9 cellular contexts compared by ENCODE assay signal in the genomic region with DNA sequence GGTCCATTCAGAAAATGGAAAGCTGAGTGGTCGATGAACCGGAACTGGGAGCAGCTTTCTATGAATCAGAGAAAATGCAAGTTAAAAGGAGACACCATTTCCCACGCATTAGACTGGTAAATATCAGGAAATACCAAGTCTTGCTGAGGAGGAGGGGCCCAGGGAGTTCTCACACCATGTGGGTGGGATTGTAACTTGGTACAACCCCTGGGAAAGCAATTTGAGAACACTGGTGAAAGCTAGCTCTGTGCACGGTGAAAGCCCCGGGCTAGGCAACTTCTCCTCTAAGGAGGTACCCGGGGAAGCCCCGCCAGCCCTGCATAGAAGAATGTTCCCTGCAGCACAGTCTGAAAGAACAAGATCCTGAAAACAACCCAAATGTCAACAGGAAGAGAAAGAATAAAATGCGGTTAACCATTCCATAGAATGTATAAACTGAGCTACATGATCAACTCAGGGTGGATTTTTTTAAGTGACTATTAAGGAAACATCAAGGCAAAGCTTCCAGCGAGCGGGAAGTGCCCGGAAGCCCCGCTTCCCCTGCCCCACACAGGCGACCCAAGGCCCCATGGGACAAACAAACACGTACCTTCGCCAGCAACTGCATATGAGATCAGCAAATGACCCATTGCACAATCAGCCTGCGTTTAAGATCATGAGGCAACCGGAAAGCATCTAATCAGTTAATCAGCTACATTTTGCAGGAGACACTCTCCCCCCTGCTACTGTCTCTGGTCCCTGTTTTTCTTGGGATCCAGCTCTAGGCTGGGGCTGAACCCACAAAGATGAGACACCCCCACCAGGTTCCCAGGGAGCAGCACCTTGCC. TPM values are rescaled to one million over a fixed set of nuclear protein-coding genes. Genes with fewer than 3 reads are reported as not detected.
DNase-seq lines count a peak whose midpoint lies in the region; ATAC-seq and TF ChIP-seq lines count a peak whose summit lies in the region.
"Had no signal": no experiment of that assay in that cellular context is flagged by ENCODE, and none has a peak within 500 bp of the region (broad histone marks: within the 10 kb centered on the region; RNA-seq: fewer than 3 reads in every experiment).

No MANE protein-coding gene starts in this region.

- TF ChIP-seq CTCF in foreskin fibroblast (IDR thresholded peaks at IDR 0.05; ENCODE audit: low read depth, low read length) = no peak
- no peak for TF ChIP-seq CTCF in sigmoid colon (IDR thresholded peaks at IDR 0.05)

- no peaks in the 10 kb centered on the region for H3K9me3 ChIP-seq in sigmoid colon

- WGBS in sigmoid colon, 2 donors = 40 to 73% methylated on average over 17 of the region's 17 CpGs

- no peak for TF ChIP-seq POLR2A in sigmoid colon (IDR thresholded peaks at IDR 0.05)

- H3K36me3 ChIP-seq in sigmoid colon = no peaks in the 10 kb centered on the region

- H3K4me3 ChIP-seq in foreskin fibroblast (ENCODE audit: low read depth in 1 of 2, low read length in 2 of 2) = peak overlapping the region in 1 of 2 donors; percentile 10
- H3K4me3 ChIP-seq in sigmoid colon = no peak overlapping the region

- DNase-seq in NOMO-1 treated with dmso at 0.1 percent for 144 hours (lab: John Stamatoyannopoulos, UW; ENCODE audit: unreplicated experiment) (peak; percentile 1), foreskin fibroblast (peak; percentile 82 to 87), sigmoid colon (peak; percentile 68), NCI-H2196 treated with DMSO at 0.1 percent for 48 hours (lab: John Stamatoyannopoulos, UW; ENCODE audit: unreplicated experiment) (no peak)
- DNase-seq: activated naive CD8-positive, alpha-beta T cell treated with anti-CD3 and anti-CD28 coated beads, Interleukin-2, amount 10 ng/mL, durations not matched to agents 7 days and 5 days had no signal

- ATAC-seq in GM21786 (IDR thresholded peaks at IDR 0.05; ENCODE audit: unreplicated experiment) (peak; percentile 65), HG03457 (IDR thresholded peaks at IDR 0.05; ENCODE audit: unreplicated experiment) (no peak), HG02571 (IDR thresholded peaks at IDR 0.05; ENCODE audit: unreplicated experiment) (no peak), HG02763 (IDR thresholded peaks at IDR 0.05; ENCODE audit: unreplicated experiment) (no peak)

- intact Hi-C loops in sigmoid colon (cut with DNase I) = no loop called here

- H3K27me3 ChIP-seq in sigmoid colon = peaks cover 0 to 24% (median 0%) of the 10 kb centered on the region in 3 donors

- no peak for TF ChIP-seq EP300 in sigmoid colon (IDR thresholded peaks at IDR 0.05)

- H3K27ac ChIP-seq in sigmoid colon = no peak overlapping the region

- no peaks in the 10 kb centered on the region for H3K4me1 ChIP-seq in sigmoid colon

RNA-seq across cellular contexts. Expression of a gene that starts 11.3 kb away (rescaled TPM):
- total RNA-seq in sigmoid colon = 10 to 100 TPM in 3 of 4 donors, 1 to 10 TPM in 1; 8.0 to 43.8 (median 16.8) TPM
- polyA plus RNA-seq in sigmoid colon = 1 to 10 TPM; 3.5 to 4.4 (median 3.6) TPM
- total RNA-seq: activated naive CD8-positive, alpha-beta T cell treated with anti-CD3 and anti-CD28 coated beads, Interleukin-2, amount 10 ng/mL, durations not matched to agents 7 days and 5 days had no signal
